In the genomic region with DNA sequence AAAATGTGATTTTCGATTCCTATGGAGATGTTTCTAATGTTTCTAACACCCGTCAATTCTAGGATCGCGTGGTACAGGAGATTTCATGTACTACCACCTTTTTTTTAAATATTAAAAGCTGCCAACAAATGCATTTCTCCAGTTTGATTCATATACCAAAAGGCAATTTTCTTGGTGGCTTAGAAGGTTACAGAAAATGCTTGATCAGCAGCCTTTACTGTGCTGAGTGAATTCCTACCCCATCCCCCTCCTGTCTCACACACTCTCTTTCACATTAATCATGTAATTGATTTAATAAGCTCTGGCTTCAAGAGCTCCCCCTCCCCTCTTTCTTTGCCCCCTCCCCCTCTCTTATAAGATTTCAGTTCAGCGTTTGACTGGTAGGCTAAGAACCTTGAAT, we compare ENCODE assay signal across 19 cellular contexts.
DNase-seq lines count a peak whose midpoint lies in the region; ATAC-seq, FAIRE-seq and TF ChIP-seq lines count a peak whose summit lies in the region.
"Had no signal": no experiment of that assay in that cellular context is flagged by ENCODE, and none has a peak within 500 bp of the region (broad histone marks: within the 10 kb centered on the region; RNA-seq: fewer than 3 reads in every experiment).

No MANE protein-coding gene starts in this region.

- TF ChIP-seq CTCF in K562 (IDR thresholded peaks at IDR 0.05 in 2 of 3, conservative IDR thresholded peaks at IDR 0.05 in 1 of 3; ENCODE audit: insufficient read depth in 2 of 3, low read depth in 1 of 3, low read length in 3 of 3), result no peak
- no peak for TF ChIP-seq CTCF in neural cell (IDR thresholded peaks at IDR 0.05; ENCODE audit: poor library complexity, severe bottlenecking)

- ATAC-seq in K562 (no peak), HG02938 (IDR thresholded peaks at IDR 0.05; ENCODE audit: unreplicated experiment) (no peak), GM21717 (IDR thresholded peaks at IDR 0.05; ENCODE audit: unreplicated experiment) (no peak)
- ATAC-seq: GM12878 had no signal

- BruUV-seq in K562 (replicated peaks; lab: Mats Ljungman, UMichigan), result no TSS peak

- H3K4me2 ChIP-seq in K562 (ENCODE audit: insufficient read depth, low read length), result no peak overlapping the region
- H3K4me2 ChIP-seq in neural cell (ENCODE audit: low read length), result no peak overlapping the region

- H3K4me1 ChIP-seq in K562 (replicated peaks in 1 of 2; ENCODE audit: control insufficient read depth in 2 of 2, insufficient read depth in 2 of 2, low read length in 2 of 2), result no peaks in the 10 kb centered on the region
- H3K4me1 ChIP-seq: BE2C, HAP-1 had no signal

- H2AFZ ChIP-seq in K562 (ENCODE audit: low read depth, low read length) (no peak overlapping the region), neural cell (ENCODE audit: low read depth, low read length) (no peak overlapping the region)

- H3K9ac ChIP-seq in K562 (ENCODE audit: insufficient read depth in 1 of 2, low read depth in 2 of 2, low read length in 2 of 2) (no peak overlapping the region), neural cell (ENCODE audit: low read length) (no peak overlapping the region)

- peaks cover 3% of the 10 kb centered on the region for H3F3A ChIP-seq in neural cell (ENCODE audit: insufficient read depth, low read length, poor library complexity, severe bottlenecking)

- no peak for DNase-seq in K562 (ENCODE audit: extremely low read depth in 1 of 4, low spot score in 3 of 4)
- peak; percentile 26 for DNase-seq in left kidney (ENCODE audit: low read depth, low spot score)
- no peak for DNase-seq in NCI-H2081 treated with DMSO at 0.1 percent for 48 hours (lab: John Stamatoyannopoulos, UW)
- DNase-seq: ACHN; BE2C; C1 segment of cervical spinal cord; CD4-positive, CD25-positive, alpha-beta regulatory T cell; CD8-positive, alpha-beta memory T cell; COR-L47; DMS 273 treated with DMSO at 0.1 percent for 48 hours; DMS53; DND-41; EL had no signal

- in situ Hi-C loops in K562 (cut with MboI), result no loop called here

- intact Hi-C loops in K562 (cut with micrococcal nuclease), result no loop called here

- CTCF ChIA-PET in K562 (lab: Yijun Ruan, JAX; ENCODE audit: low intra/inter-chr PET ratio), result no interaction called here

- H3K36me3 ChIP-seq in K562 (ENCODE audit: control insufficient read depth, insufficient read depth, low read length) (no peaks in the 10 kb centered on the region), neural cell (ENCODE audit: insufficient read depth, low read length) (no peaks in the 10 kb centered on the region)
- H3K36me3 ChIP-seq: BE2C, HAP-1 had no signal

- H3K27me3 ChIP-seq in K562 (ENCODE audit: control insufficient read depth in 2 of 2, insufficient read depth in 2 of 2, low read length in 2 of 2) (peaks cover 0 to 9% of the 10 kb centered on the region in 2 experiments; a peak in 2 of 5 replicates), neural cell (ENCODE audit: insufficient read depth, low read depth, low read length) (no peaks in the 10 kb centered on the region)
- H3K27me3 ChIP-seq: BE2C had no signal

- H3K9me3 ChIP-seq in K562 (replicated peaks; ENCODE audit: control insufficient read depth, insufficient read depth, low read depth, low read length) (no peaks in the 10 kb centered on the region), neural cell (ENCODE audit: low read length) (no peaks in the 10 kb centered on the region)
- H3K9me3 ChIP-seq: BE2C, HAP-1 had no signal

- WGBS in K562 (ENCODE audit: insufficient coverage, low coverage, missing lambda C conversion rate), result 0% methylated on average over 5 of the region's 5 CpGs

- TF ChIP-seq POLR2A in K562 (conservative IDR thresholded peaks at IDR 0.05), result no peak

- no peaks in the 10 kb centered on the region for H3K9me2 ChIP-seq in neural cell (ENCODE audit: insufficient read depth, low read length)

- H3K79me2 ChIP-seq in K562 (ENCODE audit: control insufficient read depth, insufficient read depth, low read length) (no peaks in the 10 kb centered on the region), neural cell (replicated peaks; ENCODE audit: insufficient read depth, low read length) (no peaks in the 10 kb centered on the region)

- POLR2A ChIA-PET in K562 (lab: Yijun Ruan, JAX), result no interaction called here

- TF ChIP-seq RAD21 in K562 (CRISPR knock-in tag; conservative IDR thresholded peaks at IDR 0.05 in 1 of 2, IDR thresholded peaks at IDR 0.05 in 1 of 2) (no peak), neural cell (conservative IDR thresholded peaks at IDR 0.05) (no peak)

- no peak for TF ChIP-seq EP300 in K562 (IDR thresholded peaks at IDR 0.05; ENCODE audit: low read length)
- TF ChIP-seq EP300 in neural cell (conservative IDR thresholded peaks at IDR 0.05; ENCODE audit: poor library complexity, severe bottlenecking), result no peak

- FAIRE-seq in K562 (lab: Jason Lieb, UNC), result no peak
- FAIRE-seq: A204.1, GM12878 had no signal

- H3K9me1 ChIP-seq in K562 (ENCODE audit: control insufficient read depth, insufficient read depth, low read length), result no peaks in the 10 kb centered on the region

- H4K20me1 ChIP-seq in K562 (replicated peaks; ENCODE audit: control insufficient read depth, insufficient read depth, low read length) (no peaks in the 10 kb centered on the region), neural cell (ENCODE audit: insufficient read depth) (no peaks in the 10 kb centered on the region)

- H3K4me3 ChIP-seq in K562 (no peak overlapping the region), neural cell (ENCODE audit: low read length) (no peak overlapping the region)
- H3K4me3 ChIP-seq: GM12878, HAP-1 had no signal

- H3K27ac ChIP-seq in K562 (ENCODE audit: extremely low read depth, low read depth, low read length) (no peak overlapping the region), neural cell (ENCODE audit: low read length) (peak overlapping the region; percentile 33)

TF ChIP-seq in K562, 482 proteins besides CTCF, POLR2A, EP300 and RAD21:
- TF ChIP-seq ZNF316 (IDR thresholded peaks at IDR 0.05) (peak; percentile 19; the same call in 1 of the 2 replicates), ZNF644 (tag; IDR thresholded peaks at IDR 0.05; ENCODE audit: low read depth) (no peak), STAT5B (CRISPR knock-in tag; IDR thresholded peaks at IDR 0.05) (no peak)
- TF ChIP-seq, protein P1, sequence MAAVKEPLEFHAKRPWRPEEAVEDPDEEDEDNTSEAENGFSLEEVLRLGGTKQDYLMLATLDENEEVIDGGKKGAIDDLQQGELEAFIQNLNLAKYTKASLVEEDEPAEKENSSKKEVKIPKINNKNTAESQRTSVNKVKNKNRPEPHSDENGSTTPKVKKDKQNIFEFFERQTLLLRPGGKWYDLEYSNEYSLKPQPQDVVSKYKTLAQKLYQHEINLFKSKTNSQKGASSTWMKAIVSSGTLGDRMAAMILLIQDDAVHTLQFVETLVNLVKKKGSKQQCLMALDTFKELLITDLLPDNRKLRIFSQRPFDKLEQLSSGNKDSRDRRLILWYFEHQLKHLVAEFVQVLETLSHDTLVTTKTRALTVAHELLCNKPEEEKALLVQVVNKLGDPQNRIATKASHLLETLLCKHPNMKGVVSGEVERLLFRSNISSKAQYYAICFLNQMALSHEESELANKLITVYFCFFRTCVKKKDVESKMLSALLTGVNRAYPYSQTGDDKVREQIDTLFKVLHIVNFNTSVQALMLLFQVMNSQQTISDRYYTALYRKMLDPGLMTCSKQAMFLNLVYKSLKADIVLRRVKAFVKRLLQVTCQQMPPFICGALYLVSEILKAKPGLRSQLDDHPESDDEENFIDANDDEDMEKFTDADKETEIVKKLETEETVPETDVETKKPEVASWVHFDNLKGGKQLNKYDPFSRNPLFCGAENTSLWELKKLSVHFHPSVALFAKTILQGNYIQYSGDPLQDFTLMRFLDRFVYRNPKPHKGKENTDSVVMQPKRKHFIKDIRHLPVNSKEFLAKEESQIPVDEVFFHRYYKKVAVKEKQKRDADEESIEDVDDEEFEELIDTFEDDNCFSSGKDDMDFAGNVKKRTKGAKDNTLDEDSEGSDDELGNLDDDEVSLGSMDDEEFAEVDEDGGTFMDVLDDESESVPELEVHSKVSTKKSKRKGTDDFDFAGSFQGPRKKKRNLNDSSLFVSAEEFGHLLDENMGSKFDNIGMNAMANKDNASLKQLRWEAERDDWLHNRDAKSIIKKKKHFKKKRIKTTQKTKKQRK (IDR thresholded peaks at IDR 0.05; ENCODE audit: borderline replicate concordance, low read depth, low read length), result no peak

TF ChIP-seq in neural cell, 6 proteins besides CTCF, POLR2A, EP300 and RAD21:
- TF ChIP-seq EZH2 (IDR thresholded peaks at IDR 0.05; ENCODE audit: borderline replicate concordance, insufficient read depth, low read length, poor library complexity, severe bottlenecking), result no peak
- no peak for TF ChIP-seq TAF1 (IDR thresholded peaks at IDR 0.05; ENCODE audit: low read depth)
- no peak for TF ChIP-seq POLR2AphosphoS5 (IDR thresholded peaks at IDR 0.05)
- no peak for TF ChIP-seq REST (IDR thresholded peaks at IDR 0.05; ENCODE audit: borderline replicate concordance)
- no peak for TF ChIP-seq MXI1 (conservative IDR thresholded peaks at IDR 0.05; ENCODE audit: poor library complexity, severe bottlenecking)
- TF ChIP-seq SMC3 (conservative IDR thresholded peaks at IDR 0.05; ENCODE audit: poor library complexity), result no peak
